9 cellular contexts compared by ENCODE assay signal in genomic region chr3:184560531-184560930, GRCh38. TPM values are rescaled to one million over a fixed set of nuclear protein-coding genes. Genes with fewer than 3 reads are reported as not detected.
A peak's percentile ranks its signal among the peaks of the same experiment; 100 is the strongest.
DNase-seq lines count a peak whose midpoint lies in the region; ATAC-seq and TF ChIP-seq lines count a peak whose summit lies in the region.
"Had no signal": no experiment of that assay in that cellular context is flagged by ENCODE, and none has a peak within 500 bp of the region (broad histone marks: within the 10 kb centered on the region; RNA-seq: fewer than 3 reads in every experiment).

No MANE protein-coding gene starts in this region.

- peak overlapping the region; percentile 84 for H3K4me3 Mint-ChIP-seq in Calu3 (ENCODE audit: low read depth, unreplicated experiment)

- H3K27me3 ChIP-seq in fibroblast of lung (ENCODE audit: control insufficient read depth, insufficient read depth, low read length) (peaks cover 13% of the 10 kb centered on the region), gastrocnemius medialis (peaks cover 0 to 7% (median 7%) of the 10 kb centered on the region in 3 donors)

- TF ChIP-seq POLR2A in gastrocnemius medialis (IDR thresholded peaks at IDR 0.05): no peak

- ATAC-seq in gastrocnemius medialis (no peak), GM21515 (IDR thresholded peaks at IDR 0.05; ENCODE audit: unreplicated experiment) (no peak)

- CTCF ChIA-PET in Calu3 (lab: Charles Lee): interaction anchor here (0.5 to 2.9 kb wide), 26 partner anchors 10 to 252 kb away, joined by 3 to 47 read pairs (median 6); partner anchors contain the start of genes MAGEF1 and VPS8

- H3K4me1 Mint-ChIP-seq in Calu3 (ENCODE audit: low read depth, unreplicated experiment): peaks cover 44% of the 10 kb centered on the region

- H3K9me3 ChIP-seq in fibroblast of lung (ENCODE audit: control insufficient read depth, insufficient read depth, low read depth, low read length) (no peaks in the 10 kb centered on the region), gastrocnemius medialis (no peaks in the 10 kb centered on the region)

- peaks cover 4% of the 10 kb centered on the region for H3K79me2 ChIP-seq in fibroblast of lung (ENCODE audit: control insufficient read depth, insufficient read depth, low read length)

- H3K27ac Mint-ChIP-seq in Calu3 (ENCODE audit: unreplicated experiment): peak overlapping the region; percentile 15

- peaks cover 75% of the 10 kb centered on the region for H3K27me3 Mint-ChIP-seq in Calu3 (ENCODE audit: unreplicated experiment)

- peak overlapping the region; percentile 90 for H3K27ac ChIP-seq in VCaP
- no peak overlapping the region for H3K27ac ChIP-seq in fibroblast of lung (ENCODE audit: insufficient read depth, low read length)
- no peak overlapping the region for H3K27ac ChIP-seq in gastrocnemius medialis

- H3K9ac ChIP-seq in fibroblast of lung (ENCODE audit: insufficient read depth, low read length): no peak overlapping the region

- DNase-seq in Calu3 (no peak), fibroblast of lung (ENCODE audit: low read depth in 2 of 2) (no peak), gastrocnemius medialis (no peak), iPS-NIHi7 (ENCODE audit: extremely low spot score) (no peak), DMS53 (lab: John Stamatoyannopoulos, UW) (no peak)
- no peak for DNase-seq in stimulated activated CD4-positive, alpha-beta T cell treated with anti-CD3 and anti-CD28 coated beads, Interleukin-2, amount 100 ng/mL, for 48 hours
- DNase-seq: NCI-H1105 had no signal

- TF ChIP-seq CTCF in Calu3 (IDR thresholded peaks at IDR 0.05; ENCODE audit: unreplicated experiment): no peak
- no peak for TF ChIP-seq CTCF in VCaP (conservative IDR thresholded peaks at IDR 0.05)
- no peak for TF ChIP-seq CTCF in fibroblast of lung (conservative IDR thresholded peaks at IDR 0.05 in 1 of 2, IDR thresholded peaks at IDR 0.05 in 1 of 2; ENCODE audit: low read depth in 1 of 2, low read length in 2 of 2)
- TF ChIP-seq CTCF in gastrocnemius medialis (IDR thresholded peaks at IDR 0.05 in 4 of 5, conservative IDR thresholded peaks at IDR 0.05 in 1 of 5): no peak

- in situ Hi-C loops in gastrocnemius medialis (cut with MboI; ENCODE audit: low sequenced_read_pairs in 4 of 4): no loop called here

- H3K36me3 Mint-ChIP-seq in Calu3 (ENCODE audit: insufficient read depth, unreplicated experiment): peaks cover 17% of the 10 kb centered on the region

- H3K4me3 ChIP-seq in fibroblast of lung (replicated peaks in 1 of 4; ENCODE audit: control extremely low read depth in 1 of 4, insufficient read depth in 1 of 4, low read depth in 3 of 4, low read length in 4 of 4): peak overlapping the region in 2 of 4 experiments; percentile 45 to 46
- H3K4me3 ChIP-seq in gastrocnemius medialis: peak overlapping the region in 3 of 4 donors; percentile 35 to 64 (median 62)

- H4K20me1 ChIP-seq in fibroblast of lung (ENCODE audit: control insufficient read depth, extremely low read depth, insufficient read depth, low read length): no peaks in the 10 kb centered on the region

- H3K4me2 ChIP-seq in fibroblast of lung (ENCODE audit: extremely low read depth, insufficient read depth, low read length): peak overlapping the region; percentile 98

- H3K9me3 Mint-ChIP-seq in Calu3 (ENCODE audit: low read depth, unreplicated experiment): no peaks in the 10 kb centered on the region

- intact Hi-C loops in Calu3 (cut with micrococcal nuclease; ENCODE audit: unreplicated experiment) (no loop called here), gastrocnemius medialis (cut with DNase I; ENCODE audit: low total_unique reads) (no loop called here)

- BruUV-seq in Calu3 (replicated peaks; lab: Mats Ljungman, UMichigan): no TSS peak

- H3K4me1 ChIP-seq in fibroblast of lung (ENCODE audit: control insufficient read depth, extremely low read depth, insufficient read depth, low read length): peaks cover 6% of the 10 kb centered on the region
- peaks cover 13 to 15% of the 10 kb centered on the region in 2 donors for H3K4me1 ChIP-seq in gastrocnemius medialis

- H3K36me3 ChIP-seq in fibroblast of lung (ENCODE audit: control insufficient read depth, insufficient read depth, low read length) (no peaks in the 10 kb centered on the region), gastrocnemius medialis (no peaks in the 10 kb centered on the region)

- H2AFZ ChIP-seq in fibroblast of lung (ENCODE audit: low read length): no peak overlapping the region

RNA-seq across cellular contexts. Expression of gene EPHB3, which starts 1.1 kb away (rescaled TPM):
- total RNA-seq in Calu3 (2022) (2.5 and 2.8 TPM in 2 replicates), fibroblast of lung (3.9 and 7.6 TPM in 2 replicates), gastrocnemius medialis (under 1 TPM; 0.10 to 0.24 (median 0.12) TPM)
- polyA plus RNA-seq in fibroblast of lung: 1.6 and 2.2 TPM in 2 replicates
- polyA plus RNA-seq in fibroblast of lung (2012): 4.0 and 5.1 TPM in 2 replicates
- polyA minus RNA-seq in fibroblast of lung (ENCODE audit: low replicate concordance): 21.6 and 24.8 TPM in 2 replicates
